1 cellular context compared by ENCODE assay signal in genomic region chr16:66483689-66484452, GRCh38.
TF ChIP-seq lines count a peak whose summit lies in the region.

No MANE protein-coding gene starts in this region.

TF ChIP-seq in HepG2, 621 proteins besides CTCF, POLR2A, EP300 and RAD21 (continued from another document and continues in another):
- no peak for TF ChIP-seq FOSL1 (CRISPR knock-in tag; IDR thresholded peaks at IDR 0.05; ENCODE audit: borderline replicate concordance)
- TF ChIP-seq, protein P1, sequence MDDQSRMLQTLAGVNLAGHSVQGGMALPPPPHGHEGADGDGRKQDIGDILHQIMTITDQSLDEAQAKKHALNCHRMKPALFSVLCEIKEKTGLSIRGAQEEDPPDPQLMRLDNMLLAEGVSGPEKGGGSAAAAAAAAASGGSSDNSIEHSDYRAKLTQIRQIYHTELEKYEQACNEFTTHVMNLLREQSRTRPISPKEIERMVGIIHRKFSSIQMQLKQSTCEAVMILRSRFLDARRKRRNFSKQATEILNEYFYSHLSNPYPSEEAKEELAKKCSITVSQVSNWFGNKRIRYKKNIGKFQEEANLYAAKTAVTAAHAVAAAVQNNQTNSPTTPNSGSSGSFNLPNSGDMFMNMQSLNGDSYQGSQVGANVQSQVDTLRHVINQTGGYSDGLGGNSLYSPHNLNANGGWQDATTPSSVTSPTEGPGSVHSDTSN (CRISPR knock-in tag; IDR thresholded peaks at IDR 0.05; ENCODE audit: borderline replicate concordance), result no peak
- TF ChIP-seq, protein P2, sequence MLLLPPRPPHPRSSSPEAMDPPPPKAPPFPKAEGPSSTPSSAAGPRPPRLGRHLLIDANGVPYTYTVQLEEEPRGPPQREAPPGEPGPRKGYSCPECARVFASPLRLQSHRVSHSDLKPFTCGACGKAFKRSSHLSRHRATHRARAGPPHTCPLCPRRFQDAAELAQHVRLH (CRISPR knock-in tag; IDR thresholded peaks at IDR 0.05; ENCODE audit: borderline replicate concordance, low read depth), result no peak
- no peak for TF ChIP-seq NCOA2 (CRISPR knock-in tag; IDR thresholded peaks at IDR 0.05)
- TF ChIP-seq, protein P3, sequence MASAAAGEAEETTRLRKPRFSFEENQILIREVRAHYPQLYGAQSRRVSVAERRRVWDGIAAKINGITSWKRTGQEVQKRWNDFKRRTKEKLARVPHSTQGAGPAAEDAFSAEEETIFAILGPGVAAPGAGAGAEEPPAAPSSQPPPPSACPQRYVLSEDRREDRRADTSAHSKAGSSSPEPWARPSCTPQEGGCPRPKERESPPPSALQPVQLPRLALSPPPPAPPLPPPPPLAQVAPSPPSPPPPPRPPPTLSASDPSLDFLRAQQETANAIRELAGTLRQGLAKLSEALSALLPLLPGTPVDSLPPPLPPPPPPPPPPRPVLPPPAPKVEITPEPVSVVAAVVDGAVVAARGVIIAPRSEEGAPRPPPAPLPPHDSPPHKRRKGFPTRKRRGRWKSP (CRISPR knock-in tag; IDR thresholded peaks at IDR 0.05), result no peak
- TF ChIP-seq SAP130 (CRISPR knock-in tag; IDR thresholded peaks at IDR 0.05; ENCODE audit: low read depth), result 0 out of 2 replicates have a peak, but pooled peaks have one; percentile 33
- no peak for TF ChIP-seq KIAA2018 (CRISPR knock-in tag; IDR thresholded peaks at IDR 0.05; ENCODE audit: borderline replicate concordance)
- TF ChIP-seq ZNF790 (CRISPR knock-in tag; IDR thresholded peaks at IDR 0.05; ENCODE audit: borderline replicate concordance), result no peak
- TF ChIP-seq ZNF432 (CRISPR knock-in tag; IDR thresholded peaks at IDR 0.05; ENCODE audit: borderline replicate concordance), result no peak
- TF ChIP-seq ZNF670 (CRISPR knock-in tag; IDR thresholded peaks at IDR 0.05; ENCODE audit: borderline replicate concordance), result no peak
- TF ChIP-seq SMC3 (IDR thresholded peaks at IDR 0.05; ENCODE audit: low read length), result peak; percentile 89
- TF ChIP-seq SUZ12 (IDR thresholded peaks at IDR 0.05; ENCODE audit: low read depth, low read length), result no peak
- no peak for TF ChIP-seq CC2D1A (CRISPR knock-in tag; IDR thresholded peaks at IDR 0.05)
- TF ChIP-seq TGIF2 (CRISPR knock-in tag; IDR thresholded peaks at IDR 0.05), result no peak
- TF ChIP-seq ZNF136 (CRISPR knock-in tag; IDR thresholded peaks at IDR 0.05; ENCODE audit: low read depth), result no peak
- no peak for TF ChIP-seq ZNF597 (CRISPR knock-in tag; IDR thresholded peaks at IDR 0.05)
- TF ChIP-seq ZFP1 (CRISPR knock-in tag; IDR thresholded peaks at IDR 0.05), result no peak
- peak; percentile 48; the same call in 1 of the 2 replicates for TF ChIP-seq PATZ1 (CRISPR knock-in tag; IDR thresholded peaks at IDR 0.05)
- TF ChIP-seq, protein P4, sequence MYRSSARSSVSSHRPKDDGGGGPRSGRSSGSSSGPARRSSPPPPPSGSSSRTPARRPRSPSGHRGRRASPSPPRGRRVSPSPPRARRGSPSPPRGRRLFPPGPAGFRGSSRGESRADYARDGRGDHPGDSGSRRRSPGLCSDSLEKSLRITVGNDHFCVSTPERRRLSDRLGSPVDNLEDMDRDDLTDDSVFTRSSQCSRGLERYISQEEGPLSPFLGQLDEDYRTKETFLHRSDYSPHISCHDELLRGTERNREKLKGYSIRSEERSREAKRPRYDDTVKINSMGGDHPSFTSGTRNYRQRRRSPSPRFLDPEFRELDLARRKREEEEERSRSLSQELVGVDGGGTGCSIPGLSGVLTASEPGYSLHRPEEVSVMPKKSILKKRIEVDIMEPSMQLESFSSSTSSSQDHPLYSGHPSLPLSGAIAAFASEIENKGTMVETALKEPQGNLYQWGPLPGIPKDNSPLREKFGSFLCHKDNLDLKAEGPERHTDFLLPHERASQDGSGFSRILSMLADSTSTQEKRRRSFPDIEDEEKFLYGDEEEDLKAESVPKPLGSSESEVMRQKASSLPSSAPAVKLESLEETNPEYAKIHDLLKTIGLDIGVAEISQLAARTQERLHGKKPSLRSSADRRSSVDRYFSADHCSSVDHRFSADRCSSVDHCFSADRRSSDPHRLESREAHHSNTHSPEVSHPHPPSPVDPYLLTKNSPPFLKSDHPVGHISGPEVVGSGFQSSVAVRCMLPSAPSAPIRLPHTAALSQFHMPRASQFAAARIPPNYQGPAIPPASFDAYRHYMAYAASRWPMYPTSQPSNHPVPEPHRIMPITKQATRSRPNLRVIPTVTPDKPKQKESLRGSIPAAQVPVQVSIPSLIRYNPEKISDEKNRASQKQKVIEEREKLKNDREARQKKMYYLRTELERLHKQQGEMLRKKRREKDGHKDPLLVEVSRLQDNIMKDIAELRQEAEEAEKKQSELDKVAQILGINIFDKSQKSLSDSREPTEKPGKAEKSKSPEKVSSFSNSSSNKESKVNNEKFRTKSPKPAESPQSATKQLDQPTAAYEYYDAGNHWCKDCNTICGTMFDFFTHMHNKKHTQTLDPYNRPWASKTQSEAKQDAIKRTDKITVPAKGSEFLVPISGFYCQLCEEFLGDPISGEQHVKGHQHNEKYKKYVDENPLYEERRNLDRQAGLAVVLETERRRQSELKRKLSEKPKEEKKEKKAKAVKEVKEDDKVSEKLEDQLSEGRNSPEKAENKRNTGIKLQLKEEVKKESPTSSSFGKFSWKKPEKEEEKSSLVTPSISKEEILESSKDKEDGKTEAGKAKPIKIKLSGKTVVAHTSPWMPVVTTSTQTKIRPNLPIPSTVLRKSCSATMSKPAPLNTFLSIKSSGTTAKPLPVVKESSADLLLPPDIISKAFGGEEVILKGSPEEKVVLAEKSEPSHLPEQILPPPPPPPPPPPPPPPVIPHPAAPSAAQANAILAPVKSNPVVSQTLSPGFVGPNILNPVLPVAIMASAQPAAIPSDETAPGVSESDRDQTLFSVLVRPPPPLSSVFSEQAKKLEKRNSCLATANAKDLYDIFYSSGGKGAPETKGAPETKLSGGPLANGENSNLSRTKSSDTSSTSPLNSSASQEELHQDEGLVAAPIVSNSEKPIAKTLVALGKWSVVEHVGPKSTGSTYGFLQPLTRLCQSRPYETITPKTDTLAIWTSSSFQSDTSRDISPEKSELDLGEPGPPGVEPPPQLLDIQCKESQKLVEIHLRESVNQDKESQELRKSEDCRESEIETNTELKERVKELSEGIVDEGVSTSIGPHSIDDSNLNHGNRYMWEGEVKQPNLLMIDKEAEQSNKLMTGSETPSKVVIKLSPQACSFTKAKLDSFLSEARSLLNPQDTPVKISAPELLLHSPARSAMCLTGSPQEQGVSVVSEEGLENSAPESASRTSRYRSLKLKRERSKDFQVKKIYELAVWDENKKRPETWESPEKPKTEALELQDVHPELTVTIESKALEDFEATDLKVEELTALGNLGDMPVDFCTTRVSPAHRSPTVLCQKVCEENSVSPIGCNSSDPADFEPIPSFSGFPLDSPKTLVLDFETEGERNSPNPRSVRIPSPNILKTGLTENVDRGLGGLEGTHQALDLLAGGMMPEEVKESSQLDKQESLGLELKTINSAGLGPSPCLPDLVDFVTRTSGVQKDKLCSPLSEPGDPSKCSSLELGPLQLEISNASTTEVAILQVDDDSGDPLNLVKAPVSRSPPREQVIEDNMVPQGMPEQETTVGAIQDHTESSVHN (CRISPR knock-in tag; IDR thresholded peaks at IDR 0.05), result 0 out of 2 replicates have a peak, but pooled peaks have one; percentile 58
- no peak; the same call in 1 of the 2 replicates for TF ChIP-seq SIX4 (CRISPR knock-in tag; IDR thresholded peaks at IDR 0.05)
- no peak for TF ChIP-seq NFKBIZ (CRISPR knock-in tag; IDR thresholded peaks at IDR 0.05)
- no peak for TF ChIP-seq REST (IDR thresholded peaks at IDR 0.05; ENCODE audit: borderline replicate concordance in 1 of 2, low read depth in 1 of 2, low read length in 2 of 2)
